In the genomic region with DNA sequence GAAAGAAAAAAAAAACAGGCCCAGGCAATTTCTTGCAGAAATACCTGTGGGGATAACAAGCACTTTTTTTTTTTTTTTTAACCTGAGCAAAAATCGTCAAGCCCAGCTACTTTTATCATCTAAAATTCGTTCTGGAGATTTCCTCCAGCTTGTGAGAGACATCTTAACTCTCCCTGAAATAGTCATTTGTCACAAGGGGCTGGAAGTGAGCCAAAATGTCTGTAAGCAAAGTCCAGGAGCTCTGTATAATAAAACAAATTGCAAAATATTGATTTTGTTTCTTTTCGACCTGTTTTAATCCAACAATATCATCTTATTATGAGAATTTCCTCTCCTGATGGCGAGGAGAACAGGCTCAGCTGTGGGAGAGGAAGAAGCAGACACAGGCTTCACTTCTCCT, we compare ENCODE assay signal across 18 cellular contexts.
"Had no signal": no experiment of that assay in that cellular context is flagged by ENCODE, and none has a peak within 500 bp of the region (broad histone marks: within the 10 kb centered on the region; RNA-seq: fewer than 3 reads in every experiment).

No MANE protein-coding gene starts in this region.

- H3K36me3 ChIP-seq: heart right ventricle, neural progenitor cell, pancreas had no signal

- H3K4me1 Mint-ChIP-seq: activated naive CD8-positive, alpha-beta T cell treated with anti-CD3 and anti-CD28 coated beads, Interleukin-2, amount 10 ng/mL, durations not matched to agents 7 days and 5 days had no signal

- H3K27ac Mint-ChIP-seq: activated naive CD8-positive, alpha-beta T cell treated with anti-CD3 and anti-CD28 coated beads, Interleukin-2, amount 10 ng/mL, durations not matched to agents 7 days and 5 days; activated T-helper 1 cell treated with anti-CD3 and anti-CD28 coated beads, Interleukin-12 subunit alpha, Interleukin-12 subunit beta, Interleukin-2, Interleukin-4 antibody, amounts not matched to agents 30 ng/mL and 10 ng/mL and 1 ng/mL, durations not matched to agents 14 hours and 24 hours and 36 hours; dendritic cell treated with granulocyte-macrophage colony-stimulating factor and Interleukin-4, amounts not matched to agents 40 ng/mL and 50 ng/mL, for 4 days had no signal

- H3K4me3 Mint-ChIP-seq: activated naive CD8-positive, alpha-beta T cell treated with anti-CD3 and anti-CD28 coated beads, Interleukin-2, amount 10 ng/mL, durations not matched to agents 7 days and 5 days; activated T-helper 1 cell treated with anti-CD3 and anti-CD28 coated beads, Interleukin-12 subunit alpha, Interleukin-12 subunit beta, Interleukin-2, Interleukin-4 antibody, amounts not matched to agents 30 ng/mL and 10 ng/mL and 1 ng/mL, durations not matched to agents 14 hours and 24 hours and 36 hours; dendritic cell treated with granulocyte-macrophage colony-stimulating factor and Interleukin-4, amounts not matched to agents 40 ng/mL and 50 ng/mL, for 4 days; neural progenitor cell had no signal

- H3K27me3 ChIP-seq: heart right ventricle, neural progenitor cell, pancreas had no signal

- H3K36me3 Mint-ChIP-seq: activated naive CD8-positive, alpha-beta T cell treated with anti-CD3 and anti-CD28 coated beads, Interleukin-2, amount 10 ng/mL, durations not matched to agents 7 days and 5 days; neural progenitor cell had no signal

- H2AFZ ChIP-seq: neural progenitor cell had no signal

- FAIRE-seq: frontal cortex, pancreas, urothelium cell line had no signal

- H3K27me3 Mint-ChIP-seq: dendritic cell treated with granulocyte-macrophage colony-stimulating factor and Interleukin-4, amounts not matched to agents 40 ng/mL and 50 ng/mL, for 4 days had no signal

- DNase-seq: activated CD4-positive, alpha-beta T cell treated with anti-CD3 and anti-CD28 coated beads, Interleukin-2, amount 50 U/mL, for 1 hour; activated naive CD4-positive, alpha-beta T cell; activated naive CD8-positive, alpha-beta T cell treated with anti-CD3 and anti-CD28 coated beads, Interleukin-2, amount 10 ng/mL, durations not matched to agents 7 days and 5 days; left cardiac atrium; midbrain; stimulated activated CD4-positive, alpha-beta T cell treated with anti-CD3 and anti-CD28 coated beads, Interleukin-12 subunit alpha, Interleukin-12 subunit beta, amount 100 ng/mL, for 4 hours; stimulated activated CD4-positive, alpha-beta T cell treated with anti-CD3 and anti-CD28 coated beads, Interleukin-2, amount 100 ng/mL, for 24 hours; T-helper 9 cell had no signal

- H3K27ac ChIP-seq: epithelial cell of prostate, heart right ventricle, neural progenitor cell, pancreas had no signal

- H3K4me2 ChIP-seq: neural progenitor cell had no signal

- H3K4me3 ChIP-seq: heart right ventricle, lung, neural progenitor cell, pancreas had no signal

- H3K9me3 Mint-ChIP-seq: activated naive CD8-positive, alpha-beta T cell treated with anti-CD3 and anti-CD28 coated beads, Interleukin-2, amount 10 ng/mL, durations not matched to agents 7 days and 5 days; activated T-helper 1 cell treated with anti-CD3 and anti-CD28 coated beads, Interleukin-12 subunit alpha, Interleukin-12 subunit beta, Interleukin-2, Interleukin-4 antibody, amounts not matched to agents 30 ng/mL and 10 ng/mL and 1 ng/mL, durations not matched to agents 14 hours and 24 hours and 36 hours; dendritic cell treated with granulocyte-macrophage colony-stimulating factor and Interleukin-4, amounts not matched to agents 40 ng/mL and 50 ng/mL, for 4 days; neural progenitor cell had no signal

- H3K9ac ChIP-seq: neural progenitor cell had no signal

- ATAC-seq: activated CD4-positive, CD25-positive, alpha-beta regulatory T cell treated with anti-CD3 and anti-CD28 coated beads, Interleukin-2, amount 50 U/mL, for 24 hours; heart right ventricle; left cardiac atrium had no signal

- H3K9me3 ChIP-seq: heart right ventricle, pancreas had no signal
